Comparison of ENCODE assay signal across 8 cellular contexts in the genomic region with DNA sequence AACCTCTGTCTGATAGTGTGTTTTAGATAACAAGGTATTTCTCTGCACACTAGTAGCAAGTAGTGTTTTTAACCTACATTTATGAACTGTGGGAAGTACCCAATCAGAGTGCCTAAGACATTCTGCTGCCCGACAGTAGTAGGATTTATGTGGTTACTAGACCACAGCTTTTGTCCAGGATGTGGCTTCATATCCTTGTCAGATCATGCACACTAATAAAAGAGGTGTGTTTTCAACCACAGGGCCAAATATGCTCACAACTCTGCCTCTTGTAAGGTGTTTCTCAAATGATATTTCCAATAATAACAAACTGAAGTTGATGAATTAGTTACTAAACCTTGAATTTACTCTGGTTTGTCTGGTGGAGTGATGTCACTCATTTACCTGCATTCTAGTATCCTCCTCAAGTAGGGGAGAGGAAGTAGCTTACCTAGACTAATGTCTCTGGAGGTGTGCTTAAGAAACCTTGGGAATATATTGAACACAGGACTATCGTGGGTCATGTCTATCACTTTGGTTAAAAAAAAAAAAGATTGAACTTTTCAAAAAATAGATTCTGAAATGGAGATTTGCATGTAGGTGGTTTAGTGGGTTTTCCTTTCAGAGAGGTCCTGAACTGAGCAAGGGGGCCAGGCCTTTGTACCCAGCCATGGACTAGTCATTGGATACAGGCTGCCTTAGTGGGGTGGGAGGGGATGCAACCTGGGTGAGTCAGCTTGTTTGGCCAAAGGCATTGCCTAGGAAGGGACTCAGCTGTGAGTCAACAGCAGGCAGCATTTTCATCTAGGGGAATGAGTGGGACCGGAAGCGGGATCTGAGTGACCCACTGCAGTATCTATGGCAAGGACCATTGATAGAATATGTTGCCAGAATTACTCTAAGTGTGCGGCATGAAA. TPM values are rescaled to one million over a fixed set of nuclear protein-coding genes. Genes with fewer than 3 reads are reported as not detected.
DNase-seq lines count a peak whose midpoint lies in the region; ATAC-seq, FAIRE-seq and TF ChIP-seq lines count a peak whose summit lies in the region.

No MANE protein-coding gene starts in this region.

- ATAC-seq in HG02571 (IDR thresholded peaks at IDR 0.05; ENCODE audit: unreplicated experiment): no peak

- H3K4me1 Mint-ChIP-seq in immature natural killer cell: peaks cover 70 to 77% of the 10 kb centered on the region in 2 donors

- peaks cover 6 to 25% (median 14%) of the 10 kb centered on the region in 3 donors for H3K36me3 Mint-ChIP-seq in immature natural killer cell

- H3K27ac Mint-ChIP-seq in immature natural killer cell: peak overlapping the region; percentile 65 to 88 (median 84)

- no peaks in the 10 kb centered on the region for H3K9me3 Mint-ChIP-seq in immature natural killer cell

- DNase-seq in ELR (ENCODE audit: low read depth) (peak; percentile 96), H54 (ENCODE audit: insufficient read length, low spot score) (peak; percentile 68), LHCN-M2 (ENCODE audit: low read depth) (peak; percentile 87), immature natural killer cell (peak; percentile 82 to 85 (median 82)), SIG-M5 treated with dmso at 0.1 percent for 504 hours (lab: John Stamatoyannopoulos, UW; ENCODE audit: unreplicated experiment) (no peak), NCI-H510A (lab: John Stamatoyannopoulos, UW) (no peak)
- DNase-seq in activated CD8-positive, alpha-beta memory T cell treated with anti-CD3 and anti-CD28 coated beads, Interleukin-2, amount 50 U/mL, for 48 hours: peak; percentile 62

- peaks cover 2 to 9% (median 6%) of the 10 kb centered on the region in 3 donors for H3K27me3 Mint-ChIP-seq in immature natural killer cell (ENCODE audit: low read depth in 3 of 3)

- no peak for TF ChIP-seq POLR2A in H54 (IDR thresholded peaks at IDR 0.05; ENCODE audit: low read depth, low read length)

- peak overlapping the region; percentile 61 to 91 (median 81) for H3K4me3 Mint-ChIP-seq in immature natural killer cell

- FAIRE-seq in H54 (lab: Jason Lieb, UNC): peak; percentile 97

RNA-seq across cellular contexts. Expression of a gene that starts 14.1 kb away (rescaled TPM):
- 18.3 and 19.0 TPM in 2 replicates for total RNA-seq in LHCN-M2 (2014; rRNA removed)
- 11.5 TPM for polyA plus RNA-seq in LHCN-M2 (2012)
- polyA plus RNA-seq in immature natural killer cell: 10 to 100 TPM in 2 of 3 donors, 1 to 10 TPM in 1; 6.6 to 11.6 (median 10.6) TPM

RNA-seq across cellular contexts. Expression of a gene that starts 43.6 kb away (rescaled TPM):
- total RNA-seq in LHCN-M2 (2014; rRNA removed): not detected in 2 replicates
- 0.16 TPM for polyA plus RNA-seq in LHCN-M2 (2012)
- not detected for polyA plus RNA-seq in immature natural killer cell

Comparison
In these comparisons a context has a peak if more than half of its experiments do, and no peak if none do; other contexts are left out.
1. DNase-seq: peak in ELR (single experiment), H54 (single experiment), LHCN-M2 (single experiment), activated CD8-positive, alpha-beta memory T cell treated with anti-CD3 and anti-CD28 coated beads, Interleukin-2, amount 50 U/mL, for 48 hours (single experiment) and immature natural killer cell (3 of 3); none in SIG-M5 treated with dmso at 0.1 percent for 504 hours (single experiment) and NCI-H510A (single experiment).